In genomic region chr1:226186124-226187018, GRCh38 we compare ENCODE assay signal across 1 cellular context.
TF ChIP-seq lines count a peak whose summit lies in the region.

Gene ACBD3 (minus strand): TSS chr1:226186741. CDS start chr1:226186675, 66 bp downstream.

TF ChIP-seq in HepG2, 621 proteins besides CTCF, POLR2A, EP300 and RAD21 (continued from another document and continues in another):
- TF ChIP-seq ZBED4 (CRISPR knock-in tag; IDR thresholded peaks at IDR 0.05; ENCODE audit: borderline replicate concordance) (0 out of 2 replicates have a peak, but pooled peaks have one; percentile 18), IRF9 (CRISPR knock-in tag; IDR thresholded peaks at IDR 0.05; ENCODE audit: borderline replicate concordance) (peak; percentile 48; the same call in 1 of the 2 replicates), ZNF607 (CRISPR knock-in tag; IDR thresholded peaks at IDR 0.05; ENCODE audit: borderline replicate concordance) (no peak; the same call in 1 of the 2 replicates), MXD4 (CRISPR knock-in tag; IDR thresholded peaks at IDR 0.05) (peak; percentile 61; the same call in 1 of the 2 replicates), RAD51 (IDR thresholded peaks at IDR 0.05; ENCODE audit: borderline replicate concordance) (no peak), CEBPG (CRISPR knock-in tag; IDR thresholded peaks at IDR 0.05) (peak; percentile 2; the same call in 1 of the 2 replicates), ZSCAN9 (CRISPR knock-in tag; IDR thresholded peaks at IDR 0.05; ENCODE audit: borderline replicate concordance) (peak; percentile 57; the same call in 1 of the 2 replicates), ZNF788 (CRISPR knock-in tag; IDR thresholded peaks at IDR 0.05; ENCODE audit: borderline replicate concordance) (0 out of 2 replicates have a peak, but pooled peaks have one; percentile 55), CBX5 (CRISPR knock-in tag; IDR thresholded peaks at IDR 0.05; ENCODE audit: borderline replicate concordance) (peak; percentile 51; the same call in 1 of the 2 replicates), POGZ (CRISPR knock-in tag; IDR thresholded peaks at IDR 0.05) (peak; percentile 66), ZFP90 (CRISPR knock-in tag; IDR thresholded peaks at IDR 0.05; ENCODE audit: borderline replicate concordance) (no peak), ZNF766 (CRISPR knock-in tag; IDR thresholded peaks at IDR 0.05; ENCODE audit: borderline replicate concordance) (peak; percentile 7; the same call in 1 of the 2 replicates), ZNF292 (CRISPR knock-in tag; IDR thresholded peaks at IDR 0.05; ENCODE audit: borderline replicate concordance, low read depth) (peak; percentile 58; the same call in 1 of the 2 replicates), TRAFD1 (CRISPR knock-in tag; IDR thresholded peaks at IDR 0.05; ENCODE audit: borderline replicate concordance) (no peak), MTF1 (CRISPR knock-in tag; IDR thresholded peaks at IDR 0.05) (no peak), ZMAT3 (CRISPR knock-in tag; conservative IDR thresholded peaks at IDR 0.05) (0 out of 2 replicates have a peak, but pooled peaks have one; percentile 44), MEF2D (CRISPR knock-in tag; IDR thresholded peaks at IDR 0.05) (peak; percentile 50; the same call in 1 of the 2 replicates), CREB1 (IDR thresholded peaks at IDR 0.05) (peak; percentile 41; the same call in 1 of the 2 replicates), CREB1 (CRISPR knock-in tag; IDR thresholded peaks at IDR 0.05) (no peak), SIN3B (IDR thresholded peaks at IDR 0.05; ENCODE audit: low read length) (no peak; the same call in 1 of the 2 replicates), UBTF (CRISPR knock-in tag; IDR thresholded peaks at IDR 0.05) (peak; percentile 80), SOX13 (IDR thresholded peaks at IDR 0.05) (no peak), SOX13 (CRISPR knock-in tag; conservative IDR thresholded peaks at IDR 0.05 in 1 of 2, IDR thresholded peaks at IDR 0.05 in 1 of 2) (peak in 1 of 2 experiments; percentile 33; a peak in 1 of 4 replicates), TGIF2 (CRISPR knock-in tag; IDR thresholded peaks at IDR 0.05) (peak; percentile 42; the same call in 1 of the 2 replicates), SMAD3 (CRISPR knock-in tag; IDR thresholded peaks at IDR 0.05) (no peak), SPEN (CRISPR knock-in tag; IDR thresholded peaks at IDR 0.05; ENCODE audit: low read depth) (peak; percentile 78; the same call in 1 of the 2 replicates), AGO1 (IDR thresholded peaks at IDR 0.05; ENCODE audit: low read depth, low read length, poor library complexity, severe bottlenecking) (peak; percentile 69), ZNF468 (CRISPR knock-in tag; IDR thresholded peaks at IDR 0.05) (0 out of 2 replicates have a peak, but pooled peaks have one; percentile 60), ZXDC (CRISPR knock-in tag; IDR thresholded peaks at IDR 0.05) (peak; percentile 21; the same call in 1 of the 2 replicates), JDP2 (CRISPR knock-in tag; IDR thresholded peaks at IDR 0.05; ENCODE audit: borderline replicate concordance) (no peak), ZNF205 (CRISPR knock-in tag; IDR thresholded peaks at IDR 0.05) (peak; percentile 42; the same call in 1 of the 2 replicates), HMGXB3 (CRISPR knock-in tag; IDR thresholded peaks at IDR 0.05; ENCODE audit: borderline replicate concordance) (peak; percentile 34; the same call in 1 of the 2 replicates), BHLHE40 (IDR thresholded peaks at IDR 0.05; ENCODE audit: low read length) (no peak), RBFOX2 (IDR thresholded peaks at IDR 0.05; ENCODE audit: low read depth, low read length) (peak; percentile 96), PPARG (CRISPR knock-in tag; conservative IDR thresholded peaks at IDR 0.05) (peak; percentile 57; the same call in 1 of the 2 replicates), MNT (IDR thresholded peaks at IDR 0.05) (no peak), TARDBP (CRISPR knock-in tag; IDR thresholded peaks at IDR 0.05) (peak; percentile 65; the same call in 1 of the 2 replicates), ZSCAN25 (CRISPR knock-in tag; IDR thresholded peaks at IDR 0.05) (no peak; the same call in 1 of the 2 replicates), GLI4 (CRISPR knock-in tag; IDR thresholded peaks at IDR 0.05; ENCODE audit: borderline replicate concordance) (0 out of 2 replicates have a peak, but pooled peaks have one; percentile 33), THAP11 (CRISPR knock-in tag; IDR thresholded peaks at IDR 0.05) (peak; percentile 92), RARA (CRISPR knock-in tag; IDR thresholded peaks at IDR 0.05) (peak; percentile 48), CREB3 (CRISPR knock-in tag; IDR thresholded peaks at IDR 0.05) (no peak), PRMT3 (CRISPR knock-in tag; IDR thresholded peaks at IDR 0.05; ENCODE audit: borderline replicate concordance, low read depth) (peak; percentile 88; the same call in 1 of the 2 replicates), ZNF781 (CRISPR knock-in tag; IDR thresholded peaks at IDR 0.05; ENCODE audit: borderline replicate concordance, not compliant biosample characterization) (peak; percentile 22)
